Comparison of ENCODE assay signal across 1 cellular context in genomic region chr2:120336749-120337148, GRCh38.
TF ChIP-seq lines count a peak whose summit lies in the region.

No MANE protein-coding gene starts in this region.

TF ChIP-seq in GM23338, 12 proteins besides CTCF, POLR2A, EP300 and RAD21 (continued from another document):
- TF ChIP-seq ZNF462 (CRISPR knock-in tag; IDR thresholded peaks at IDR 0.05) (no peak), NANOG (IDR thresholded peaks at IDR 0.05; ENCODE audit: borderline replicate concordance) (no peak)
TF ChIP-seq in GM23338: peak in this region for 0.
